ENCODE assay signal across 26 cellular contexts in the genomic region with DNA sequence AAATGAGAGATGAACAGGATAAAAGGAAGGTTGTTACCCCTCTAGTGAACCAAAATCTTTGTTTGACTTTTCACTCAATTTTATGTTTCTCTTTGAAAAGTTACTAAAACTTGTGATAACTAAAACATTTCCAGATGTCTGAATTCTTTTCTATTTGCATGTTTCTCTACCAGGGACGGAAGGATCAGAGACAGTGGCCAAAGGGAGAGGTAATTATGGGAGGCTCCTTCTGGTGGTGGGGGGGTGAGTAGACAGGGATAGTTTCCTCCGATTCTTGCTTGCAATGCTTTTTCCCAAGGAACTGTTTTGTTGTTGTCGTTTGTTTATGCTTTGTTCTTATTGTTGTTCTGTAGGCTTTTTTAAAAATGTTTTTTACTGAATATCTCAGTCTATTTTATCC.
DNase-seq lines count a peak whose midpoint lies in the region; TF ChIP-seq lines count a peak whose summit lies in the region.
"Had no signal": no experiment of that assay in that cellular context is flagged by ENCODE, and none has a peak within 500 bp of the region (broad histone marks: within the 10 kb centered on the region; RNA-seq: fewer than 3 reads in every experiment).

No MANE protein-coding gene starts in this region.

- H3K36me3 ChIP-seq in smooth muscle cell (ENCODE audit: low read depth), result no peaks in the 10 kb centered on the region
- H3K36me3 ChIP-seq: HAP-1, SJCRH30 had no signal

- peaks cover 4% of the 10 kb centered on the region for H3K4me1 ChIP-seq in smooth muscle cell (ENCODE audit: low read depth)
- H3K4me1 ChIP-seq: A549, HAP-1, SJCRH30 had no signal

- H4K20me1 ChIP-seq in smooth muscle cell (ENCODE audit: low read depth), result no peaks in the 10 kb centered on the region

- H3K79me2 ChIP-seq in smooth muscle cell (ENCODE audit: low read depth), result no peaks in the 10 kb centered on the region

- H3K27me3 ChIP-seq in smooth muscle cell (ENCODE audit: low read depth), result no peaks in the 10 kb centered on the region

- peaks cover 10% of the 10 kb centered on the region for H3F3A ChIP-seq in smooth muscle cell (ENCODE audit: low read depth)

- H3K27ac ChIP-seq in smooth muscle cell (ENCODE audit: low read depth), result peak overlapping the region; percentile 17
- H3K27ac ChIP-seq: A549, HL-60, SJCRH30 had no signal

- DNase-seq in EH (ENCODE audit: low read depth) (peak; percentile 74), RPMI7951 (ENCODE audit: low read depth) (peak; percentile 42), fibroblast of peridontal ligament (ENCODE audit: extremely low read depth) (peak; percentile 57), smooth muscle cell (lab: John Stamatoyannopoulos, UW; ENCODE audit: unreplicated experiment) (no peak), HuH-7 (ENCODE audit: low spot score) (no peak), NCI-H1048 (lab: John Stamatoyannopoulos, UW) (no peak)
- no peak for DNase-seq in activated naive CD4-positive, alpha-beta T cell treated with anti-CD3 and anti-CD28 coated beads, Interleukin-2, amount 50 U/mL, for 16 hours
- DNase-seq: CD4-positive, CD25-positive, alpha-beta regulatory T cell; DMS153; DND-41; GOT3; Kasumi-1; NCI-H1105; NCI-H146; NCI-H1930; NCI-H2107; NCI-H524; NCI-H774; NK-92 treated with Interleukin-12 subunit alpha and Interleukin-12 subunit beta, amount 100 ng/mL, for 24 hours; PC-3; SJCRH30; T-cell had no signal

- H3K9me3 ChIP-seq in smooth muscle cell (replicated peaks; ENCODE audit: low read depth), result no peaks in the 10 kb centered on the region
- H3K9me3 ChIP-seq: HAP-1, SJCRH30 had no signal

- no peak overlapping the region for H3K9ac ChIP-seq in smooth muscle cell (ENCODE audit: low read depth)

- no peak overlapping the region for H3K4me2 ChIP-seq in smooth muscle cell
- H3K4me2 ChIP-seq: A549 had no signal

- no peak overlapping the region for H3K4me3 ChIP-seq in smooth muscle cell
- H3K4me3 ChIP-seq: A549, HAP-1, K562, SJCRH30 had no signal

- no peak for TF ChIP-seq CTCF in smooth muscle cell (IDR thresholded peaks at IDR 0.05; ENCODE audit: borderline replicate concordance, insufficient read depth, poor library complexity, severe bottlenecking)

- peak overlapping the region; percentile 23 for H2AFZ ChIP-seq in smooth muscle cell (ENCODE audit: low read depth)

- WGBS in smooth muscle cell (ENCODE audit: low lambda C conversion rate), result 46% methylated on average over 3 of the region's 3 CpGs

Comparison
In these comparisons a context has a peak if more than half of its experiments do, and no peak if none do; other contexts are left out.
1. DNase-seq: peak in EH (single experiment), RPMI7951 (single experiment) and fibroblast of peridontal ligament (single experiment); none in smooth muscle cell (single experiment), activated naive CD4-positive, alpha-beta T cell treated with anti-CD3 and anti-CD28 coated beads, Interleukin-2, amount 50 U/mL, for 16 hours (single experiment), HuH-7 (single experiment) and NCI-H1048 (single experiment).